In genomic region chrX:106050054-106050453, GRCh38 we compare ENCODE assay signal across 2 cellular contexts.
TF ChIP-seq lines count a peak whose summit lies in the region.

No MANE protein-coding gene starts in this region.

TF ChIP-seq in HepG2, 621 proteins besides CTCF, POLR2A, EP300 and RAD21:
- TF ChIP-seq MAFK (conservative IDR thresholded peaks at IDR 0.05 in 1 of 2, IDR thresholded peaks at IDR 0.05 in 1 of 2; ENCODE audit: low read length in 2 of 2) (peak; percentile 32 to 84; a peak in 3 of 4 replicates), MAFF (IDR thresholded peaks at IDR 0.05; ENCODE audit: low read depth, low read length) (peak; percentile 77), PRDM15 (CRISPR knock-in tag; IDR thresholded peaks at IDR 0.05) (no peak)
TF ChIP-seq in HepG2: peak in this region for 2.

TF ChIP-seq in IMR-90, 13 proteins besides CTCF, POLR2A, EP300 and RAD21:
- TF ChIP-seq CEBPB (IDR thresholded peaks at IDR 0.05; ENCODE audit: low read depth, low read length): no peak
- TF ChIP-seq MAFK (IDR thresholded peaks at IDR 0.05; ENCODE audit: low read depth, low read length): peak; percentile 88
